ENCODE assay signal across 2 cellular contexts in the genomic region with DNA sequence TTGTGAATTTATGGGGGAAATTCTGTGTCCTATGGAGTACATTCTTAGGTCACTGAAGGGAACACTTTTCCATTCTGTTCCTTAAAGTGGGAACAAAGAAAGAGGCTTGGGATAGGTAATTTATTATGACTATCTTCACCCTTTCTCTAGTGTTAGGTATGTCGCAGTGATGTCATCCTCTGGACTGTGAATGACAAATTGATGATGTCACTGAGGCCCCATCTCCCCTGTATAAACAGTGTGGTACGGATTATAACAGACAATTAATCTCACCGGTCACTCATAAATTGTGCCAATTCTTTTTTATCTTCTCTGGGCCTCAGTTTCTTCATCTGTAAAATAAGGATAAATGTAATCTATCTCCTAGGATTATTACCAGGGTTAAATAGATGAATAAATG.
TF ChIP-seq lines count a peak whose summit lies in the region.

No MANE protein-coding gene starts in this region.

TF ChIP-seq in HepG2, 621 proteins besides CTCF, POLR2A, EP300 and RAD21:
- TF ChIP-seq ZNF562 (CRISPR knock-in tag; IDR thresholded peaks at IDR 0.05; ENCODE audit: borderline replicate concordance) (no peak), ATF7 (IDR thresholded peaks at IDR 0.05) (peak; percentile 73), ATF7 (CRISPR knock-in tag; IDR thresholded peaks at IDR 0.05) (no peak), CBFB (CRISPR knock-in tag; IDR thresholded peaks at IDR 0.05) (no peak), NFATC3 (CRISPR knock-in tag; IDR thresholded peaks at IDR 0.05) (no peak), ZNF883 (CRISPR knock-in tag; IDR thresholded peaks at IDR 0.05; ENCODE audit: not compliant biosample characterization) (no peak), ZFP62 (CRISPR knock-in tag; IDR thresholded peaks at IDR 0.05) (no peak), CCAR2 (optimal IDR thresholded peaks at IDR 0.05; ENCODE audit: low read depth, low read length) (no peak), CREB1 (IDR thresholded peaks at IDR 0.05) (peak; percentile 82), CREB1 (CRISPR knock-in tag; IDR thresholded peaks at IDR 0.05) (no peak), POLR2AphosphoS2 (IDR thresholded peaks at IDR 0.05; ENCODE audit: low read depth, low read length) (no peak), ZFP90 (CRISPR knock-in tag; IDR thresholded peaks at IDR 0.05; ENCODE audit: borderline replicate concordance) (no peak), ZNF335 (CRISPR knock-in tag; IDR thresholded peaks at IDR 0.05) (no peak), ZNF101 (CRISPR knock-in tag; IDR thresholded peaks at IDR 0.05; ENCODE audit: borderline replicate concordance, low read depth) (no peak), KLF11 (CRISPR knock-in tag; IDR thresholded peaks at IDR 0.05) (no peak)
- TF ChIP-seq, protein P1, sequence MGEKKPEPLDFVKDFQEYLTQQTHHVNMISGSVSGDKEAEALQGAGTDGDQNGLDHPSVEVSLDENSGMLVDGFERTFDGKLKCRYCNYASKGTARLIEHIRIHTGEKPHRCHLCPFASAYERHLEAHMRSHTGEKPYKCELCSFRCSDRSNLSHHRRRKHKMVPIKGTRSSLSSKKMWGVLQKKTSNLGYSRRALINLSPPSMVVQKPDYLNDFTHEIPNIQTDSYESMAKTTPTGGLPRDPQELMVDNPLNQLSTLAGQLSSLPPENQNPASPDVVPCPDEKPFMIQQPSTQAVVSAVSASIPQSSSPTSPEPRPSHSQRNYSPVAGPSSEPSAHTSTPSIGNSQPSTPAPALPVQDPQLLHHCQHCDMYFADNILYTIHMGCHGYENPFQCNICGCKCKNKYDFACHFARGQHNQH (CRISPR knock-in tag; IDR thresholded peaks at IDR 0.05), result no peak
- TF ChIP-seq, protein P2, sequence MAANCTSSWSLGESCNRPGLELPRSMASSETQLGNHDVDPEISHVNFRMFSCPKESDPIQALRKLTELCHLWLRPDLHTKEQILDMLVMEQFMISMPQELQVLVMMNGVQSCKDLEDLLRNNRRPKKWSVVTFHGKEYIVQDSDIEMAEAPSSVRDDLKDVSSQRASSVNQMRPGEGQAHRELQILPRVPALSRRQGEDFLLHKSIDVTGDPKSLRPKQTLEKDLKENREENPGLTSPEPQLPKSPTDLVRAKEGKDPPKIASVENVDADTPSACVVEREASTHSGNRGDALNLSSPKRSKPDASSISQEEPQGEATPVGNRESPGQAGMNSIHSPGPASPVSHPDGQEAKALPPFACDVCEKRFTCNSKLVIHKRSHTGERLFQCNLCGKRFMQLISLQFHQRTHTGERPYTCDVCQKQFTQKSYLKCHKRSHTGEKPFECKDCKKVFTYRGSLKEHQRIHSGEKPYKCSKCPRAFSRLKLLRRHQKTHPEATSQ (CRISPR knock-in tag; IDR thresholded peaks at IDR 0.05; ENCODE audit: borderline replicate concordance), result no peak

TF ChIP-seq in K562, 482 proteins besides CTCF, POLR2A, EP300 and RAD21:
- TF ChIP-seq ATF1 (CRISPR knock-in tag; IDR thresholded peaks at IDR 0.05) (no peak), ATF1 (tag; IDR thresholded peaks at IDR 0.05) (peak; percentile 41; the same call in 1 of the 2 replicates), CBX3 (IDR thresholded peaks at IDR 0.05; ENCODE audit: borderline replicate concordance in 1 of 2, low read length in 2 of 2) (no peak), CCNT2 (IDR thresholded peaks at IDR 0.05; ENCODE audit: borderline replicate concordance, extremely low read depth, insufficient read length, low read depth, low read length) (no peak), CREB1 (IDR thresholded peaks at IDR 0.05) (0 out of 2 replicates have a peak, but pooled peaks have one; percentile 28), CREB1 (CRISPR knock-in tag; IDR thresholded peaks at IDR 0.05) (no peak), LCOR (CRISPR knock-in tag; IDR thresholded peaks at IDR 0.05) (no peak), CREM (IDR thresholded peaks at IDR 0.05; ENCODE audit: low read depth) (peak; percentile 36; the same call in 1 of the 2 replicates), HDAC6 (IDR thresholded peaks at IDR 0.05; ENCODE audit: low read depth, low read length) (no peak)
- TF ChIP-seq, protein P3, sequence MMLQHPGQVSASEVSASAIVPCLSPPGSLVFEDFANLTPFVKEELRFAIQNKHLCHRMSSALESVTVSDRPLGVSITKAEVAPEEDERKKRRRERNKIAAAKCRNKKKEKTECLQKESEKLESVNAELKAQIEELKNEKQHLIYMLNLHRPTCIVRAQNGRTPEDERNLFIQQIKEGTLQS (IDR thresholded peaks at IDR 0.05), result peak; percentile 65
- TF ChIP-seq, protein P3 (CRISPR knock-in tag; conservative IDR thresholded peaks at IDR 0.05), result no peak
- TF ChIP-seq, protein P4, sequence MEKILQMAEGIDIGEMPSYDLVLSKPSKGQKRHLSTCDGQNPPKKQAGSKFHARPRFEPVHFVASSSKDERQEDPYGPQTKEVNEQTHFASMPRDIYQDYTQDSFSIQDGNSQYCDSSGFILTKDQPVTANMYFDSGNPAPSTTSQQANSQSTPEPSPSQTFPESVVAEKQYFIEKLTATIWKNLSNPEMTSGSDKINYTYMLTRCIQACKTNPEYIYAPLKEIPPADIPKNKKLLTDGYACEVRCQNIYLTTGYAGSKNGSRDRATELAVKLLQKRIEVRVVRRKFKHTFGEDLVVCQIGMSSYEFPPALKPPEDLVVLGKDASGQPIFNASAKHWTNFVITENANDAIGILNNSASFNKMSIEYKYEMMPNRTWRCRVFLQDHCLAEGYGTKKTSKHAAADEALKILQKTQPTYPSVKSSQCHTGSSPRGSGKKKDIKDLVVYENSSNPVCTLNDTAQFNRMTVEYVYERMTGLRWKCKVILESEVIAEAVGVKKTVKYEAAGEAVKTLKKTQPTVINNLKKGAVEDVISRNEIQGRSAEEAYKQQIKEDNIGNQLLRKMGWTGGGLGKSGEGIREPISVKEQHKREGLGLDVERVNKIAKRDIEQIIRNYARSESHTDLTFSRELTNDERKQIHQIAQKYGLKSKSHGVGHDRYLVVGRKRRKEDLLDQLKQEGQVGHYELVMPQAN (IDR thresholded peaks at IDR 0.05; ENCODE audit: borderline replicate concordance), result no peak
